Comparison of ENCODE assay signal across 16 cellular contexts in the genomic region with DNA sequence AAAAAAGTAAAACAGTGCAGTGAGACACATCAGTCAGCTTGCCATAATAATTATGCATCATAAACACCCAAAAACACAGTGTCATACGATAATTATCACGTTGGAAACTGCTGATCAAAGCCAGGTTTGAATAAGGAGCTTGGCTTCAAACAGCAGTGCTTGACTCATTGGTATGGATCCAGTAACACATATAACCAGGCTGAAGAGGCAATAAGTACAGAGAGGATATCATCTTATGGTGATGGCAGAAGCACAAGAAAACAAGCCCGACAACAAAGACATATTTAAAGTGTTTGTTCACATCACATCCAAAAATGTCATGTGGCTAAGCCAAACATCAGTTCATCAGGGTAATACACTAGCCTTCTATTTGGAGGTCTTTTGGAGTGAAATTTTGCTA.
"Had no signal": no experiment of that assay in that cellular context is flagged by ENCODE, and none has a peak within 500 bp of the region (broad histone marks: within the 10 kb centered on the region; RNA-seq: fewer than 3 reads in every experiment).

No MANE protein-coding gene starts in this region.

- DNase-seq: effector memory CD8-positive, alpha-beta T cell; glutamatergic neuron; kidney; left cardiac atrium; left ventricle myocardium superior; mesenchymal stem cell; midbrain; occipital lobe; pancreas; right cardiac atrium; small intestine; stimulated activated CD4-positive, alpha-beta T cell treated with anti-CD3 and anti-CD28 coated beads, Interleukin-12 subunit alpha, Interleukin-12 subunit beta, amount 100 ng/mL, for 4 hours; stimulated activated naive CD4-positive, alpha-beta T cell treated with Interleukin-2 at 50 U/mL for 16 hours; thyroid gland had no signal

- ATAC-seq: effector memory CD8-positive, alpha-beta T cell; gastroesophageal sphincter; left cardiac atrium; left ventricle myocardium superior; natural killer cell treated with Interleukin-12 subunit alpha and Interleukin-12 subunit beta and Interleukin-15 and Interleukin-18, amount 100 ng/mL, for 72 hours; pancreas; right cardiac atrium had no signal
